8 cellular contexts compared by ENCODE assay signal in the genomic region with DNA sequence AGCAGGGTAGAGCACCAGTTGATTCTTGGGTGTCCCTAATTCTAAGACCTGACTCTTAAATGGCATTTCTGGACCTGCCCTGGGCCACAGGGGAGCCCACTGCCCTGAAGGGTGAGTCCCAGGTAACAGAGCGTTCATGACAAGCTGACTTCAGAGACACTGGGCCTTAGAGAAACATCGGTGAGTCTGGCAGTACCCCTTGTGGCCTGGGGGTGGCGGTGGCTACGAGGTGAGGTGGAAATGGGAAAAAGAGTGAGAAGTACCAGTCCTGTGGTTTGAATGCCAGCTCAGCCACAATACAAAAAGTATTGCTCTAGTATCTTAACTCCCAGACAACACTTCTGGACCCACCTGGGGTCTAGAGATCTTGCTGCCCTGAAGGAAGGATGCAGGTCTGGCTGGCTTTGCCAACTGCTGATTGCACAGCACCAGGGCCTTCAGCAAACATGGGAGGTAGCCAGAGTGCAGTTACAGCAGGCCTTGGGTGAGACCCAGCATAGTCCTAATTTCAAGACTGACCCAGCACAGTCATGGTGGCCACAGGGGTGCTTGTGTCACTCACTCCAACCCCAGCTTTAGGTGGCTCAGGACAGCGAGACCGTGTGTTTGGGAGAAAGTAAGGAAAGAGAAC. TPM values are rescaled to one million over a fixed set of nuclear protein-coding genes. Genes with fewer than 3 reads are reported as not detected.
DNase-seq lines count a peak whose midpoint lies in the region; TF ChIP-seq lines count a peak whose summit lies in the region.

No MANE protein-coding gene starts in this region.

- H3K4me1 ChIP-seq in HAP-1, result peaks cover 8% of the 10 kb centered on the region
- peaks cover 11% of the 10 kb centered on the region for H3K4me1 ChIP-seq in effector memory CD4-positive, alpha-beta T cell (ENCODE audit: control insufficient read depth, insufficient read depth, low read length, poor library complexity, severe bottlenecking)
- peaks cover 43% of the 10 kb centered on the region for H3K4me1 ChIP-seq in vagina

- intact Hi-C loops in vagina (cut with DNase I), result no loop called here

- TF ChIP-seq CTCF in GM12872 (IDR thresholded peaks at IDR 0.05; ENCODE audit: insufficient read depth, low read depth, low read length) (peak; percentile 94), neural crest cell (conservative IDR thresholded peaks at IDR 0.05) (peak; percentile 64), vagina (IDR thresholded peaks at IDR 0.05) (peak in 2 of 3 experiments; percentile 4 to 35)

- H3K4me3 ChIP-seq in HAP-1 (no peak overlapping the region), vagina (no peak overlapping the region)
- H3K4me3 ChIP-seq in effector memory CD4-positive, alpha-beta T cell (ENCODE audit: insufficient read depth, low read depth, low read length, poor library complexity, severe bottlenecking), result no peak overlapping the region

- in situ Hi-C loops in HAP-1 (cut with MboI; ENCODE audit: low sequenced_read_pairs), result no loop called here

- no peaks in the 10 kb centered on the region; the same call in 1 of the 2 replicates for H3K36me3 ChIP-seq in HAP-1 (replicated peaks)
- no peaks in the 10 kb centered on the region for H3K36me3 ChIP-seq in effector memory CD4-positive, alpha-beta T cell (ENCODE audit: control insufficient read depth, insufficient read depth, low read length)
- H3K36me3 ChIP-seq in vagina, result no peaks in the 10 kb centered on the region

- no peaks in the 10 kb centered on the region for H3K9me3 ChIP-seq in HAP-1
- no peaks in the 10 kb centered on the region for H3K9me3 ChIP-seq in effector memory CD4-positive, alpha-beta T cell (ENCODE audit: control insufficient read depth, low read length)
- H3K9me3 ChIP-seq in vagina, result no peaks in the 10 kb centered on the region

- POLR2A ChIA-PET in activated CD4-positive, alpha-beta T cell treated with anti-CD3 and anti-CD28 coated beads, Interleukin-2, amount 10 ng/mL, durations not matched to agents 7 days and 5 days (lab: Charles Lee), result no interaction called here

- no peaks in the 10 kb centered on the region for H3K27me3 Mint-ChIP-seq in activated CD4-positive, alpha-beta T cell treated with anti-CD3 and anti-CD28 coated beads, Interleukin-2, amount 10 ng/mL, durations not matched to agents 7 days and 5 days
- H3K27me3 Mint-ChIP-seq in neural crest cell (ENCODE audit: low read depth), result no peaks in the 10 kb centered on the region

- DNase-seq in HAP-1 (ENCODE audit: low spot score in 2 of 2) (peak; percentile 61 to 76), M059J (ENCODE audit: low read depth) (peak; percentile 35), neural crest cell (ENCODE audit: low read depth, low spot score) (peak; percentile 35), vagina (ENCODE audit: extremely low spot score in 2 of 2) (no peak), ureter (ENCODE audit: low spot score) (no peak)
- peak; percentile 74 for DNase-seq in activated CD4-positive, alpha-beta T cell treated with anti-CD3 and anti-CD28 coated beads, Interleukin-2, amount 10 ng/mL, durations not matched to agents 7 days and 5 days
- DNase-seq in effector memory CD4-positive, alpha-beta T cell, result peak; percentile 42 to 53 (median 44)

- no peak overlapping the region for H3K27ac ChIP-seq in effector memory CD4-positive, alpha-beta T cell (ENCODE audit: insufficient read depth, low read length, poor library complexity, severe bottlenecking)
- no peak overlapping the region for H3K27ac ChIP-seq in vagina

- H3K4me1 Mint-ChIP-seq in activated CD4-positive, alpha-beta T cell treated with anti-CD3 and anti-CD28 coated beads, Interleukin-2, amount 10 ng/mL, durations not matched to agents 7 days and 5 days, result peaks cover 45% of the 10 kb centered on the region
- H3K4me1 Mint-ChIP-seq in neural crest cell, result peaks cover 12% of the 10 kb centered on the region

- H3K9me3 Mint-ChIP-seq in activated CD4-positive, alpha-beta T cell treated with anti-CD3 and anti-CD28 coated beads, Interleukin-2, amount 10 ng/mL, durations not matched to agents 7 days and 5 days, result no peaks in the 10 kb centered on the region
- no peaks in the 10 kb centered on the region for H3K9me3 Mint-ChIP-seq in neural crest cell

- TF ChIP-seq POLR2A in vagina (IDR thresholded peaks at IDR 0.05), result no peak

- no peak overlapping the region for H3K4me3 Mint-ChIP-seq in activated CD4-positive, alpha-beta T cell treated with anti-CD3 and anti-CD28 coated beads, Interleukin-2, amount 10 ng/mL, durations not matched to agents 7 days and 5 days
- H3K4me3 Mint-ChIP-seq in neural crest cell, result no peak overlapping the region

- H3K27ac Mint-ChIP-seq in activated CD4-positive, alpha-beta T cell treated with anti-CD3 and anti-CD28 coated beads, Interleukin-2, amount 10 ng/mL, durations not matched to agents 7 days and 5 days, result peak overlapping the region; percentile 21
- peak overlapping the region; percentile 29 for H3K27ac Mint-ChIP-seq in neural crest cell (ENCODE audit: unreplicated experiment)

- no peaks in the 10 kb centered on the region for H3K36me3 Mint-ChIP-seq in activated CD4-positive, alpha-beta T cell treated with anti-CD3 and anti-CD28 coated beads, Interleukin-2, amount 10 ng/mL, durations not matched to agents 7 days and 5 days (ENCODE audit: low read depth)
- H3K36me3 Mint-ChIP-seq in neural crest cell (ENCODE audit: low read depth), result peaks cover 7% of the 10 kb centered on the region

- H3K27me3 ChIP-seq in HAP-1 (ENCODE audit: low read depth), result no peaks in the 10 kb centered on the region
- no peaks in the 10 kb centered on the region for H3K27me3 ChIP-seq in effector memory CD4-positive, alpha-beta T cell (replicated peaks; ENCODE audit: control insufficient read depth, insufficient read depth, low read length, poor library complexity, severe bottlenecking)
- H3K27me3 ChIP-seq in vagina, result no peaks in the 10 kb centered on the region

- CTCF ChIA-PET in activated CD4-positive, alpha-beta T cell treated with anti-CD3 and anti-CD28 coated beads, Interleukin-2, amount 10 ng/mL, durations not matched to agents 7 days and 5 days (lab: Charles Lee), result interaction anchor here (0.6 to 3.3 kb wide), 12 partner anchors 9 to 470 kb away, joined by 3 to 19 read pairs (median 3); partner anchors contain the start of gene XPO1

RNA-seq across cellular contexts. Expression of gene USP34, which starts 44.5 kb away (rescaled TPM):
- total RNA-seq in M059J (2014; rRNA removed; shearing (Covaris generic)), result 36.7 and 60.7 TPM in 2 replicates
- total RNA-seq in activated CD4-positive, alpha-beta T cell treated with anti-CD3 and anti-CD28 coated beads, Interleukin-2, amount 10 ng/mL, durations not matched to agents 7 days and 5 days, result 10 to 100 TPM; 89.8 to 95.6 TPM
- total RNA-seq in neural crest cell (95.9 and 98.4 TPM in 2 replicates), vagina (117 TPM), ureter (152 TPM)

Comparison
In these comparisons a context has a peak if more than half of its experiments do, and no peak if none do; other contexts are left out.
1. CTCF ChIP-seq: peak in every context shown above with its lines; median percentile 94 in GM12872; 64 in neural crest cell; 20 in vagina.
2. DNase-seq: peak in HAP-1 (2 of 2), M059J (single experiment), activated CD4-positive, alpha-beta T cell treated with anti-CD3 and anti-CD28 coated beads, Interleukin-2, amount 10 ng/mL, durations not matched to agents 7 days and 5 days (single experiment), effector memory CD4-positive, alpha-beta T cell (3 of 3) and neural crest cell (single experiment); none in vagina (0 of 2) and ureter (single experiment).